In genomic region chr14:94173885-94174621, GRCh38 we compare ENCODE assay signal across 1 cellular context.
TF ChIP-seq lines count a peak whose summit lies in the region.

A gene with protein sequence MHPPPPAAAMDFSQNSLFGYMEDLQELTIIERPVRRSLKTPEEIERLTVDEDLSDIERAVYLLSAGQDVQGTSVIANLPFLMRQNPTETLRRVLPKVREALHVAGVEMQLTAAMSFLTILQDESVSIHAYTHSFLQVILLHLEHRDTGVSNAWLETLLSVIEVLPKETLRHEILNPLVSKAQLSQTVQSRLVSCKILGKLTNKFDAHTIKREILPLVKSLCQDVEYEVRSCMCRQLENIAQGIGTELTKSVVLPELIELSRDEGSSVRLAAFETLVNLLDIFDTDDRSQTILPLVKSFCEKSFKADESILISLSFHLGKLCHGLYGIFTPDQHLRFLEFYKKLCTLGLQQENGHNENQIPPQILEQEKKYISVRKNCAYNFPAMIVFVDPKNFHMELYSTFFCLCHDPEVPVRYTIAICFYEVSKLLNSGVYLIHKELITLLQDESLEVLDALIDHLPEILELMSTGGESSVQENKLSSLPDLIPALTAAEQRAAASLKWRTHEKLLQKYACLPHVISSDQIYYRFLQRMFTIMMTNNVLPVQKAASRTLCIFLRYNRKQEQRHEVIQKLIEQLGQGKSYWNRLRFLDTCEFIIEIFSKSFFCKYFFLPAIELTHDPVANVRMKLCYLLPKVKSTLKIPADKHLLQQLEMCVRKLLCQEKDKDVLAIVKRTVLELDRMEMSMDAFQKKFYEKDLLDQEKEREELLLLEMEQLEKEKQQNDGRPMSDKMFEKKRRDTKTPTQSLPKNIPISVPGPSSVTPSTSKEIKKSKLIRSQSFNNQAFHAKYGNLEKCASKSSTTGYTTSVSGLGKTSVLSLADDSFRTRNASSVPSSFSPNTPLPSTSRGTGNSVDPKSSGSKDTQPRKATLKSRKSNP (plus strand): TSS chr14:94174322. CDS start chr14:94174466, 144 bp downstream.

TF ChIP-seq in HepG2, 621 proteins besides CTCF, POLR2A, EP300 and RAD21 (continued from another document):
- no peak for TF ChIP-seq MTERF4 (CRISPR knock-in tag; IDR thresholded peaks at IDR 0.05)
- TF ChIP-seq, protein P1, sequence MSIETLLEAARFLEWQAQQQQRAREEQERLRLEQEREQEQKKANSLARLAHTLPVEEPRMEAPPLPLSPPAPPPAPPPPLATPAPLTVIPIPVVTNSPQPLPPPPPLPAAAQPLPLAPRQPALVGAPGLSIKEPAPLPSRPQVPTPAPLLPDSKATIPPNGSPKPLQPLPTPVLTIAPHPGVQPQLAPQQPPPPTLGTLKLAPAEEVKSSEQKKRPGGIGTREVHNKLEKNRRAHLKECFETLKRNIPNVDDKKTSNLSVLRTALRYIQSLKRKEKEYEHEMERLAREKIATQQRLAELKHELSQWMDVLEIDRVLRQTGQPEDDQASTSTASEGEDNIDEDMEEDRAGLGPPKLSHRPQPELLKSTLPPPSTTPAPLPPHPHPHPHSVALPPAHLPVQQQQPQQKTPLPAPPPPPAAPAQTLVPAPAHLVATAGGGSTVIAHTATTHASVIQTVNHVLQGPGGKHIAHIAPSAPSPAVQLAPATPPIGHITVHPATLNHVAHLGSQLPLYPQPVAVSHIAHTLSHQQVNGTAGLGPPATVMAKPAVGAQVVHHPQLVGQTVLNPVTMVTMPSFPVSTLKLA (IDR thresholded peaks at IDR 0.05): no peak
- TF ChIP-seq, protein P2, sequence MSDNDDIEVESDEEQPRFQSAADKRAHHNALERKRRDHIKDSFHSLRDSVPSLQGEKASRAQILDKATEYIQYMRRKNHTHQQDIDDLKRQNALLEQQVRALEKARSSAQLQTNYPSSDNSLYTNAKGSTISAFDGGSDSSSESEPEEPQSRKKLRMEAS (IDR thresholded peaks at IDR 0.05): peak; percentile 45; the same call in 1 of the 2 replicates
- no peak for TF ChIP-seq BRF2 (CRISPR knock-in tag; IDR thresholded peaks at IDR 0.05)
- no peak for TF ChIP-seq ZNF768 (CRISPR knock-in tag; IDR thresholded peaks at IDR 0.05)
- TF ChIP-seq ZNF160 (CRISPR knock-in tag; IDR thresholded peaks at IDR 0.05): no peak
- TF ChIP-seq SOX13 (IDR thresholded peaks at IDR 0.05): no peak
- TF ChIP-seq SOX13 (CRISPR knock-in tag; conservative IDR thresholded peaks at IDR 0.05 in 1 of 2, IDR thresholded peaks at IDR 0.05 in 1 of 2): no peak
TF ChIP-seq in HepG2: peak in this region for 51.
